ENCODE assay signal across 7 cellular contexts in the genomic region with DNA sequence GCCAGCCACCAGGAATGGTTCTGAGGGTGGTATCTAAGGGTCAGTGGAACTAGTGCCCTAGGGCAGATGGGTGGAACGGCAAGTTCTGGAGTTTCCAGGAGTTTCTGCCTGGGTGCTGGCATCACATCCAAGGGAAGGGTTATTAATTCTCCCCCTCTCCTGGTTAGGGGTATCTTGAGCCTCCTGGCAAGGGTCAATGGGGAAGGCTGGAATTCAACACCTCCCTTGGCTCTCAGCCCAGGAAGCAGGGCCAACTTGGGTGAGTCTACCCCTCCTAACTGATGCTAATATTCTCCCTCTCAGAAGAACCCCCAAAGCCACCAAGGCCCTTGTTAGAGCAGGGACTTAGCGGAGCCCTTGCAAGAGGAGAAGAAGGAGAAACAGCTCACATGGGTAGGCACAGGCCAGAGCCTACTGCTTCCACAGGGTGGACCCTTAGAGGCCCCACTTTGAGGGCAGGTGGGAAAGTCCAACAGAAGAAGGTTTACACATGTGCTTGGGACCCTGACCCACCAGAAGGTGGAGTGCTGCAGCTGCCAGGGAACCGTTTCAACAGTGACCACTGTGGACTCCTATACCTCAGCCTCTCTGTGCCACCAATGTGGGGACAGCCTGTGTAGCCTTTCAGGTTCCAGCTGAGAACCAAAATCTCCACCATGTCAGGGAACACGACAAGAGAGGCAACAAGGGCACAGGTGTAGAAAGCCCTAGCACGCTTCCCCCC. TPM values are rescaled to one million over a fixed set of nuclear protein-coding genes. Genes with fewer than 3 reads are reported as not detected.
DNase-seq lines count a peak whose midpoint lies in the region; ATAC-seq and TF ChIP-seq lines count a peak whose summit lies in the region.
"Had no signal": no experiment of that assay in that cellular context is flagged by ENCODE, and none has a peak within 500 bp of the region (broad histone marks: within the 10 kb centered on the region; RNA-seq: fewer than 3 reads in every experiment).

No MANE protein-coding gene starts in this region.

- peaks cover 24% of the 10 kb centered on the region for H3K36me3 Mint-ChIP-seq in central memory CD8-positive, alpha-beta T cell (ENCODE audit: insufficient read depth)

- no peak for TF ChIP-seq CTCF in sigmoid colon (IDR thresholded peaks at IDR 0.05)

- H3K4me1 ChIP-seq in sigmoid colon: peaks cover 0 to 60% (median 42%) of the 10 kb centered on the region in 4 donors

- H3K27ac Mint-ChIP-seq in central memory CD8-positive, alpha-beta T cell (ENCODE audit: low read depth): no peak overlapping the region

- H3K36me3 ChIP-seq in sigmoid colon: peaks cover 14 to 50% (median 24%) of the 10 kb centered on the region in 4 donors

- peaks cover 54% of the 10 kb centered on the region for H3K4me1 Mint-ChIP-seq in central memory CD8-positive, alpha-beta T cell

- WGBS in sigmoid colon, 2 donors: 56 to 75% methylated on average over 5 of the region's 5 CpGs

- no peak for TF ChIP-seq POLR2A in sigmoid colon (IDR thresholded peaks at IDR 0.05)

- no peaks in the 10 kb centered on the region for H3K27me3 Mint-ChIP-seq in central memory CD8-positive, alpha-beta T cell

- intact Hi-C loops in sigmoid colon (cut with DNase I): loop anchor here (10.0 kb wide), 1 partner anchor 1039 kb away; a partner anchor contains a TSS

- no peak for ATAC-seq in central memory CD8-positive, alpha-beta T cell (replicated peaks; ENCODE audit: extremely low read depth, poor library complexity, severe bottlenecking)

- H3K4me3 Mint-ChIP-seq in central memory CD8-positive, alpha-beta T cell: peak overlapping the region; percentile 97

- H3K9me3 Mint-ChIP-seq in central memory CD8-positive, alpha-beta T cell: no peaks in the 10 kb centered on the region

- DNase-seq in NCI-H2196 (lab: John Stamatoyannopoulos, UW; ENCODE audit: unreplicated experiment): peak; percentile 1
- DNase-seq in NCI-H2196 treated with DMSO at 0.1 percent for 48 hours (lab: John Stamatoyannopoulos, UW; ENCODE audit: unreplicated experiment): no peak
- no peak for DNase-seq in central memory CD8-positive, alpha-beta T cell (ENCODE audit: low spot score in 2 of 2)
- DNase-seq in sigmoid colon: no peak
- DNase-seq in NCI-H146 treated with DMSO at 0.1 percent for 48 hours (lab: John Stamatoyannopoulos, UW; ENCODE audit: unreplicated experiment): no peak
- no peak for DNase-seq in RPMI8226

- peak overlapping the region in 3 of 4 donors; percentile 11 to 90 (median 82) for H3K27ac ChIP-seq in sigmoid colon
- H3K27ac ChIP-seq: epithelial cell of prostate had no signal

- no peaks in the 10 kb centered on the region for H3K27me3 ChIP-seq in sigmoid colon

- peak overlapping the region in 3 of 4 donors; percentile 72 to 84 (median 84) for H3K4me3 ChIP-seq in sigmoid colon

- no peak for TF ChIP-seq EP300 in sigmoid colon (IDR thresholded peaks at IDR 0.05)

- no peaks in the 10 kb centered on the region for H3K9me3 ChIP-seq in sigmoid colon

RNA-seq across cellular contexts. Expression of a gene that starts 3.3 kb away (rescaled TPM):
- total RNA-seq in sigmoid colon: 10 to 100 TPM; 40.5 to 45.7 (median 44.3) TPM
- polyA plus RNA-seq in sigmoid colon: 10 to 100 TPM in 2 of 3 donors, 1 to 10 TPM in 1; 9.5 to 37.4 (median 11.4) TPM

RNA-seq across cellular contexts. Expression of a gene that starts 5.3 kb away (rescaled TPM):
- total RNA-seq in sigmoid colon: 10 to 100 TPM in 1 of 4 donors, 1 to 10 TPM in 3; 6.8 to 12.7 (median 8.2) TPM
- polyA plus RNA-seq in sigmoid colon: 10 to 100 TPM; 10.8 to 46.0 (median 14.8) TPM

RNA-seq across cellular contexts. Expression of a gene that starts 5.4 kb away (rescaled TPM):
- total RNA-seq in sigmoid colon: 10 to 100 TPM; 19.1 to 28.5 (median 19.2) TPM
- polyA plus RNA-seq in sigmoid colon: 10 to 100 TPM; 16.8 to 22.2 (median 18.7) TPM

RNA-seq across cellular contexts. Expression of a gene that starts 10.5 kb away (rescaled TPM):
- 1 to 10 TPM in 1 of 4 donors, not detected in 3; 1.2 TPM for total RNA-seq in sigmoid colon
- polyA plus RNA-seq in sigmoid colon: under 1 TPM in 1 of 3 donors, not detected in 2; 0.77 TPM

RNA-seq across cellular contexts. Expression of a gene that starts 15.4 kb away (rescaled TPM):
- 10 to 100 TPM; 27.4 to 29.8 (median 28.5) TPM for total RNA-seq in sigmoid colon
- 10 to 100 TPM; 16.4 to 41.7 (median 21.0) TPM for polyA plus RNA-seq in sigmoid colon
